ENCODE assay signal across 12 cellular contexts in genomic region chrX:154094833-154095232, GRCh38. TPM values are rescaled to one million over a fixed set of nuclear protein-coding genes. Genes with fewer than 3 reads are reported as not detected.
DNase-seq lines count a peak whose midpoint lies in the region; ATAC-seq and TF ChIP-seq lines count a peak whose summit lies in the region.
"Had no signal": no experiment of that assay in that cellular context is flagged by ENCODE, and none has a peak within 500 bp of the region (broad histone marks: within the 10 kb centered on the region; RNA-seq: fewer than 3 reads in every experiment).

No MANE protein-coding gene starts in this region.

- H3K4me3 ChIP-seq in CD8-positive, alpha-beta T cell (ENCODE audit: low read depth, low read length), result peak overlapping the region; percentile 85
- H3K4me3 ChIP-seq in Loucy (ENCODE audit: low read length, poor library complexity, severe bottlenecking) (peak overlapping the region; percentile 91), neural cell (ENCODE audit: low read length) (peak overlapping the region; percentile 76), sigmoid colon (peak overlapping the region in 2 of 4 donors; percentile 8 to 81)

- H3K4me2 ChIP-seq in Loucy (ENCODE audit: low read depth, low read length, poor library complexity, severe bottlenecking) (peak overlapping the region; percentile 94), neural cell (ENCODE audit: low read length) (no peak overlapping the region)

- no peaks in the 10 kb centered on the region for H3K36me3 ChIP-seq in CD8-positive, alpha-beta T cell (ENCODE audit: insufficient read depth, low read length)
- peaks cover 13% of the 10 kb centered on the region; the same call in 1 of the 2 replicates for H3K36me3 ChIP-seq in Loucy (ENCODE audit: insufficient read depth, low read length)
- H3K36me3 ChIP-seq in neural cell (ENCODE audit: insufficient read depth, low read length), result no peaks in the 10 kb centered on the region
- no peaks in the 10 kb centered on the region for H3K36me3 ChIP-seq in sigmoid colon

- peak overlapping the region; percentile 99 for H3K27ac Mint-ChIP-seq in CD8-positive, alpha-beta T cell
- peak overlapping the region; percentile 35 for H3K27ac Mint-ChIP-seq in chondrocyte (ENCODE audit: unreplicated experiment)

- peaks cover 56% of the 10 kb centered on the region for H4K20me1 ChIP-seq in Loucy (ENCODE audit: insufficient read depth, low read length, poor library complexity, severe bottlenecking)
- no peaks in the 10 kb centered on the region for H4K20me1 ChIP-seq in neural cell (ENCODE audit: insufficient read depth)

- H3K27me3 Mint-ChIP-seq in CD8-positive, alpha-beta T cell (ENCODE audit: low read depth), result no peaks in the 10 kb centered on the region
- no peaks in the 10 kb centered on the region for H3K27me3 Mint-ChIP-seq in chondrocyte (ENCODE audit: low read depth)

- H3K9me3 ChIP-seq in CD8-positive, alpha-beta T cell (ENCODE audit: low read length), result no peaks in the 10 kb centered on the region
- H3K9me3 ChIP-seq in Loucy (ENCODE audit: insufficient read depth, low read depth, low read length), result no peaks in the 10 kb centered on the region
- H3K9me3 ChIP-seq in neural cell (ENCODE audit: low read length), result no peaks in the 10 kb centered on the region
- H3K9me3 ChIP-seq in sigmoid colon, result no peaks in the 10 kb centered on the region

- no peak for TF ChIP-seq POLR2A in sigmoid colon (IDR thresholded peaks at IDR 0.05)

- no peaks in the 10 kb centered on the region for H3K9me3 Mint-ChIP-seq in CD8-positive, alpha-beta T cell
- H3K9me3 Mint-ChIP-seq in chondrocyte (ENCODE audit: low read depth), result no peaks in the 10 kb centered on the region

- CTCF ChIA-PET in CD8-positive, alpha-beta T cell (lab: Charles Lee), result interaction anchor here (1.6 kb wide), 1 partner anchor 82 kb away, joined by 4 read pairs; no protein-coding TSS in a partner anchor

- H3K27me3 ChIP-seq in CD8-positive, alpha-beta T cell (ENCODE audit: insufficient read depth, low read length), result no peaks in the 10 kb centered on the region
- H3K27me3 ChIP-seq in Loucy (ENCODE audit: insufficient read depth, low read length, poor library complexity, severe bottlenecking) (no peaks in the 10 kb centered on the region), neural cell (ENCODE audit: insufficient read depth, low read depth, low read length) (no peaks in the 10 kb centered on the region), sigmoid colon (no peaks in the 10 kb centered on the region)

- DNase-seq in CD8-positive, alpha-beta T cell, result no peak
- DNase-seq in chondrocyte (ENCODE audit: low spot score) (no peak), SHP77 treated with DMSO at 0.1 percent for 48 hours (lab: John Stamatoyannopoulos, UW) (no peak), NCI-H2227 treated with DMSO at 0.1 percent for 48 hours (lab: John Stamatoyannopoulos, UW) (no peak), sigmoid colon (no peak)
- DNase-seq: activated CD4-positive, CD25-positive, alpha-beta regulatory T cell treated with anti-CD3 and anti-CD28 coated beads, Interleukin-2, amount 50 U/mL, for 72 hours; cerebellar nuclear complex; Kasumi-1 had no signal

- H3K27ac ChIP-seq in CD8-positive, alpha-beta T cell (ENCODE audit: low read depth, low read length), result no peak overlapping the region
- H3K27ac ChIP-seq in neural cell (ENCODE audit: low read length) (no peak overlapping the region), sigmoid colon (peak overlapping the region in 2 of 4 donors; percentile 95 to 100)
- H3K27ac ChIP-seq: parathyroid adenoma had no signal

- H3F3A ChIP-seq in Loucy (ENCODE audit: low read depth) (no peaks in the 10 kb centered on the region), neural cell (ENCODE audit: insufficient read depth, low read length, poor library complexity, severe bottlenecking) (no peaks in the 10 kb centered on the region)

- peaks cover 58% of the 10 kb centered on the region for H3K4me1 Mint-ChIP-seq in CD8-positive, alpha-beta T cell (ENCODE audit: low read depth)
- H3K4me1 Mint-ChIP-seq in chondrocyte (ENCODE audit: low read depth), result peaks cover 44% of the 10 kb centered on the region

- intact Hi-C loops in CD8-positive, alpha-beta T cell (cut with DNase I, micrococcal nuclease), result loop anchor here (5.0 to 10.0 kb wide), 3 partner anchors 43 to 280 kb away; partner anchors contain the start of genes EMD (in 1 of the 2), FLNA (in 1 of the 2), HCFC1 (in 1 of the 2) and TMEM187 (in 1 of the 2)
- intact Hi-C loops in sigmoid colon (cut with DNase I), result loop anchor here (5.0 kb wide), 2 partner anchors 43 to 83 kb away; no protein-coding TSS in a partner anchor

- ATAC-seq in CD8-positive, alpha-beta T cell, result no peak
- no peak for ATAC-seq in GM18511 (IDR thresholded peaks at IDR 0.05; ENCODE audit: unreplicated experiment)

- 51 to 52% methylated on average over 6 of the region's 6 CpGs for WGBS in sigmoid colon, 2 donors

- H3K9ac ChIP-seq in Loucy (ENCODE audit: low read depth, low read length, poor library complexity, severe bottlenecking) (peak overlapping the region; percentile 85), neural cell (ENCODE audit: low read length) (no peak overlapping the region)
- H3K9ac ChIP-seq: parathyroid adenoma had no signal

- H3K9me2 ChIP-seq in Loucy (replicated peaks; ENCODE audit: low read depth, low read length), result no peaks in the 10 kb centered on the region
- H3K9me2 ChIP-seq in neural cell (ENCODE audit: insufficient read depth, low read length), result no peaks in the 10 kb centered on the region

- POLR2A ChIA-PET in CD8-positive, alpha-beta T cell (lab: Charles Lee), result interaction anchor here (1.2 kb wide), 1 partner anchor 334 kb away, joined by 4 read pairs; the partner anchor contains the start of gene ATP6AP1

- H3K79me2 ChIP-seq in Loucy (ENCODE audit: insufficient read depth, low read length) (peaks cover 71% of the 10 kb centered on the region), neural cell (replicated peaks; ENCODE audit: insufficient read depth, low read length) (peaks cover 51% of the 10 kb centered on the region)

- no peak for TF ChIP-seq CTCF in CD8-positive, alpha-beta T cell (IDR thresholded peaks at IDR 0.05)
- no peak for TF ChIP-seq CTCF in Loucy (conservative IDR thresholded peaks at IDR 0.05; ENCODE audit: low read length)
- TF ChIP-seq CTCF in chondrocyte (IDR thresholded peaks at IDR 0.05), result no peak
- no peak for TF ChIP-seq CTCF in neural cell (IDR thresholded peaks at IDR 0.05; ENCODE audit: poor library complexity, severe bottlenecking)
- TF ChIP-seq CTCF in sigmoid colon (IDR thresholded peaks at IDR 0.05), result no peak

- H2AFZ ChIP-seq in Loucy (ENCODE audit: low read length), result no peak overlapping the region
- no peak overlapping the region for H2AFZ ChIP-seq in neural cell (ENCODE audit: low read depth, low read length)
- H2AFZ ChIP-seq: parathyroid adenoma had no signal

- H3K4me3 Mint-ChIP-seq in CD8-positive, alpha-beta T cell, result peak overlapping the region; percentile 97
- no peak overlapping the region for H3K4me3 Mint-ChIP-seq in chondrocyte (ENCODE audit: unreplicated experiment)

- peaks cover 58% of the 10 kb centered on the region for H3K4me1 ChIP-seq in CD8-positive, alpha-beta T cell (ENCODE audit: insufficient read depth, low read length)
- H3K4me1 ChIP-seq in Loucy (ENCODE audit: insufficient read depth, low read length, poor library complexity, severe bottlenecking) (peaks cover 46% of the 10 kb centered on the region), sigmoid colon (peaks cover 0 to 49% (median 32%) of the 10 kb centered on the region in 4 donors)

- TF ChIP-seq RAD21 in neural cell (conservative IDR thresholded peaks at IDR 0.05), result no peak

- TF ChIP-seq EP300 in neural cell (conservative IDR thresholded peaks at IDR 0.05; ENCODE audit: poor library complexity, severe bottlenecking) (no peak), sigmoid colon (IDR thresholded peaks at IDR 0.05) (no peak)

- H3K36me3 Mint-ChIP-seq in CD8-positive, alpha-beta T cell, result peaks cover 30% of the 10 kb centered on the region
- peaks cover 3% of the 10 kb centered on the region for H3K36me3 Mint-ChIP-seq in chondrocyte (ENCODE audit: low read depth)

TF ChIP-seq in neural cell, 6 proteins besides CTCF, POLR2A, EP300 and RAD21 (continues in another document):
- no peak for TF ChIP-seq POLR2AphosphoS5 (IDR thresholded peaks at IDR 0.05)
- TF ChIP-seq, protein P1, sequence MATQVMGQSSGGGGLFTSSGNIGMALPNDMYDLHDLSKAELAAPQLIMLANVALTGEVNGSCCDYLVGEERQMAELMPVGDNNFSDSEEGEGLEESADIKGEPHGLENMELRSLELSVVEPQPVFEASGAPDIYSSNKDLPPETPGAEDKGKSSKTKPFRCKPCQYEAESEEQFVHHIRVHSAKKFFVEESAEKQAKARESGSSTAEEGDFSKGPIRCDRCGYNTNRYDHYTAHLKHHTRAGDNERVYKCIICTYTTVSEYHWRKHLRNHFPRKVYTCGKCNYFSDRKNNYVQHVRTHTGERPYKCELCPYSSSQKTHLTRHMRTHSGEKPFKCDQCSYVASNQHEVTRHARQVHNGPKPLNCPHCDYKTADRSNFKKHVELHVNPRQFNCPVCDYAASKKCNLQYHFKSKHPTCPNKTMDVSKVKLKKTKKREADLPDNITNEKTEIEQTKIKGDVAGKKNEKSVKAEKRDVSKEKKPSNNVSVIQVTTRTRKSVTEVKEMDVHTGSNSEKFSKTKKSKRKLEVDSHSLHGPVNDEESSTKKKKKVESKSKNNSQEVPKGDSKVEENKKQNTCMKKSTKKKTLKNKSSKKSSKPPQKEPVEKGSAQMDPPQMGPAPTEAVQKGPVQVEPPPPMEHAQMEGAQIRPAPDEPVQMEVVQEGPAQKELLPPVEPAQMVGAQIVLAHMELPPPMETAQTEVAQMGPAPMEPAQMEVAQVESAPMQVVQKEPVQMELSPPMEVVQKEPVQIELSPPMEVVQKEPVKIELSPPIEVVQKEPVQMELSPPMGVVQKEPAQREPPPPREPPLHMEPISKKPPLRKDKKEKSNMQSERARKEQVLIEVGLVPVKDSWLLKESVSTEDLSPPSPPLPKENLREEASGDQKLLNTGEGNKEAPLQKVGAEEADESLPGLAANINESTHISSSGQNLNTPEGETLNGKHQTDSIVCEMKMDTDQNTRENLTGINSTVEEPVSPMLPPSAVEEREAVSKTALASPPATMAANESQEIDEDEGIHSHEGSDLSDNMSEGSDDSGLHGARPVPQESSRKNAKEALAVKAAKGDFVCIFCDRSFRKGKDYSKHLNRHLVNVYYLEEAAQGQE (IDR thresholded peaks at IDR 0.05; ENCODE audit: borderline replicate concordance), result no peak
- TF ChIP-seq TAF1 (IDR thresholded peaks at IDR 0.05; ENCODE audit: low read depth), result no peak
- no peak for TF ChIP-seq MXI1 (conservative IDR thresholded peaks at IDR 0.05; ENCODE audit: poor library complexity, severe bottlenecking)
- TF ChIP-seq SMC3 (conservative IDR thresholded peaks at IDR 0.05; ENCODE audit: poor library complexity), result no peak

RNA-seq across cellular contexts. Expression of gene MECP2, which starts 2.7 kb away (rescaled TPM):
- 100 to 1,000 TPM; 106 to 204 TPM for total RNA-seq in CD8-positive, alpha-beta T cell
- 32.3 to 35.5 TPM (median 34.2 TPM) in 3 replicates for total RNA-seq in chondrocyte
- 14.5 and 36.1 TPM in 2 replicates for polyA plus RNA-seq in neural cell
- 63.3 and 74.4 TPM in 2 replicates for polyA minus RNA-seq in neural cell
- total RNA-seq in sigmoid colon, result 10 to 100 TPM; 43.9 to 57.9 (median 49.6) TPM
- 10 to 100 TPM; 14.4 to 22.5 (median 18.7) TPM for polyA plus RNA-seq in sigmoid colon

RNA-seq across cellular contexts. Expression of gene OPN1LW, which starts 49.2 kb away (rescaled TPM):
- not detected for total RNA-seq in CD8-positive, alpha-beta T cell
- total RNA-seq in chondrocyte (not detected in 3 replicates), sigmoid colon (not detected)
- polyA plus RNA-seq in neural cell (not detected in 2 replicates), sigmoid colon (not detected)
- polyA minus RNA-seq in neural cell, result not detected in 2 replicates
